8 cellular contexts compared by ENCODE assay signal in the genomic region with DNA sequence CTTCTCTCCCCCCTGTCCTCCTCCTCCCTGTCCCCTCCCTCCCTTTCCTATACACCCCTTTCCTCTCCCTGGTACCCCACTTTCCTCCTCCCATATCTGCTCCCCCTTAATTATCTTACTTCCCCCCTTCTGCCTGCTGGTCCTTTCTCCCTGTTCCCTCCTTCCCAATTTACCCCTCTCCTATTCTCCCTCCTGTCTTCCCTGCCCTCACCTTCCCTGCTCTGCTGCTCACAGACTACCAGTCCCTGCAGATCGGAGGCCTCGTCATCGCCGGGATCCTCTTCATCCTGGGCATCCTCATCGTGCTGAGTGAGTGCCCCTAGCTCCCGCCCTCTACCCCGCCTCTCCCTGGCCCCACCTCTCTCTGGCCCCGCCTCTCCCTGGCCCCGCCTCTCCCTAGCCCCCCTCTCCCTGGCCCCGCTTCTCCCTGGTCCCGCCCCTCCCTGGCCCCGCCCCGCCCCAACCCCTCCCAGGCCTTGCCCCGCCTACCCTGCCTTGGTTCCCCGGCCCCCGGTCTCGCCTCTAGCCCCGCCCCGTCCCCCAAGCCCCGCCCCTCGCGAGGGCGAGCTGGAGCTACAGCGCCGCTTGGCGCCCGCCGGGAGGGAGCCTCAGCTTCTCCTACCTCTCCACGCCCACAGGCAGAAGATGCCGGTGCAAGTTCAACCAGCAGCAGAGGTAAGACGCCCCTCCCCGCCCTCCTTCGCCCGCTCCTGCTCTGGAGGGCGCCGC. TPM values are rescaled to one million over a fixed set of nuclear protein-coding genes. Genes with fewer than 3 reads are reported as not detected.
A peak's percentile ranks its signal among the peaks of the same experiment; 100 is the strongest.
DNase-seq lines count a peak whose midpoint lies in the region; TF ChIP-seq lines count a peak whose summit lies in the region.

No MANE protein-coding gene starts in this region.

- peak; percentile 73 for TF ChIP-seq CTCF in AG04449 (IDR thresholded peaks at IDR 0.05; ENCODE audit: insufficient read depth, low read length, missing control alignments)
- TF ChIP-seq CTCF in SK-N-SH (IDR thresholded peaks at IDR 0.05): peak; percentile 47

- DNase-seq in AG04449 (ENCODE audit: low read depth, low spot score) (peak; percentile 14), GM19238 (ENCODE audit: insufficient read length, low spot score) (peak; percentile 98), SK-N-SH (peak; percentile 100), globus pallidus (ENCODE audit: low spot score) (peak; percentile 93), occipital lobe (lab: John Stamatoyannopoulos, UW) (peak; percentile 95), substantia nigra (lab: John Stamatoyannopoulos, UW) (peak; percentile 55 to 98 (median 90))
- peak; percentile 96 for DNase-seq in activated naive CD4-positive, alpha-beta T cell treated with anti-CD3 and anti-CD28 coated beads, Interleukin-2, amount 50 U/mL, for 16 hours

- H3K4me3 ChIP-seq in AG04449 (ENCODE audit: low read depth, low read length): peak overlapping the region; percentile 12; the same call in 1 of the 2 replicates
- H3K4me3 ChIP-seq in SK-N-SH (ENCODE audit: low read depth in 2 of 2, low read length in 1 of 2): peak overlapping the region in 1 of 2 experiments; percentile 41; a peak in 2 of 4 replicates

- H3K27ac ChIP-seq in SK-N-SH (ENCODE audit: low read depth in 2 of 2, low read length in 1 of 2): no peak overlapping the region
- peak overlapping the region; percentile 52 for H3K27ac ChIP-seq in substantia nigra (ENCODE audit: low read depth, low read length, poor library complexity, severe bottlenecking)

- peaks cover 0 to 25% of the 10 kb centered on the region in 2 experiments; a peak in 2 of 4 replicates for H3K4me1 ChIP-seq in SK-N-SH (ENCODE audit: control insufficient read depth in 1 of 2, insufficient read depth in 2 of 2, low read depth in 1 of 2, low read length in 1 of 2)

- peaks cover 1% of the 10 kb centered on the region for H3K36me3 Mint-ChIP-seq in IgD-negative memory B cell

- H3F3A ChIP-seq in SK-N-SH (replicated peaks; ENCODE audit: insufficient read depth): peaks cover 6% of the 10 kb centered on the region

- H3K36me3 ChIP-seq in SK-N-SH (replicated peaks in 1 of 2; ENCODE audit: control insufficient read depth in 1 of 2, insufficient read depth in 2 of 2, low read length in 1 of 2): no peaks in the 10 kb centered on the region

- no peaks in the 10 kb centered on the region for H3K27me3 Mint-ChIP-seq in IgD-negative memory B cell

- CTCF ChIA-PET in AG04449 (lab: Yijun Ruan, JAX) (interaction anchor here (0.6 to 10.0 kb wide), 22 partner anchors 9 to 172 kb away, joined by 3 to 245 read pairs (median 6); partner anchors contain the start of genes FXYD3, FXYD5, GRAMD1A and USF2), SK-N-SH (lab: Yijun Ruan, JAX) (interaction anchor here (0.6 to 5.1 kb wide), 23 partner anchors 12 to 156 kb away, joined by 3 to 59 read pairs (median 7); partner anchors contain the start of genes FXYD5 and USF2)

- H3K4me2 ChIP-seq in SK-N-SH: peak overlapping the region; percentile 65; the same call in 1 of the 2 replicates

- peak; percentile 48 for TF ChIP-seq RAD21 in SK-N-SH (IDR thresholded peaks at IDR 0.05; ENCODE audit: low read length)

- no peaks in the 10 kb centered on the region for H3K9me3 ChIP-seq in SK-N-SH

- H3K4me1 Mint-ChIP-seq in IgD-negative memory B cell: peaks cover 21 to 28% (median 26%) of the 10 kb centered on the region in 3 donors

- H3K4me3 Mint-ChIP-seq in IgD-negative memory B cell: peak overlapping the region; percentile 81 to 95 (median 92)

- H4K20me1 ChIP-seq in SK-N-SH (ENCODE audit: insufficient read depth): no peaks in the 10 kb centered on the region

- H3K9ac ChIP-seq in SK-N-SH: no peak overlapping the region

- POLR2A ChIA-PET in AG04449 (lab: Yijun Ruan, JAX): interaction anchor here (0.9 to 1.9 kb wide), 3 partner anchors 14 to 75 kb away, joined by 3 to 10 read pairs (median 3); partner anchors contain the start of gene FXYD5
- POLR2A ChIA-PET in SK-N-SH (lab: Yijun Ruan, JAX): no interaction called here

- no peaks in the 10 kb centered on the region for H3K9me2 ChIP-seq in SK-N-SH

- no peak overlapping the region for H2AFZ ChIP-seq in SK-N-SH (ENCODE audit: low read depth)

- TF ChIP-seq EP300 in SK-N-SH (IDR thresholded peaks at IDR 0.05; ENCODE audit: borderline replicate concordance in 1 of 2, low read depth in 1 of 2, low read length in 1 of 2): no peak

- 2% methylated on average over 23 of the region's 36 CpGs for WGBS in SK-N-SH (ENCODE audit: low lambda C conversion rate)

- H3K27me3 ChIP-seq in SK-N-SH (ENCODE audit: insufficient read depth): peaks cover 41% of the 10 kb centered on the region; the same call in 1 of the 2 replicates

- H3K79me2 ChIP-seq in SK-N-SH (ENCODE audit: insufficient read depth): no peaks in the 10 kb centered on the region

- peak overlapping the region; percentile 86 to 93 (median 92) for H3K27ac Mint-ChIP-seq in IgD-negative memory B cell

- H3K9me3 Mint-ChIP-seq in IgD-negative memory B cell: no peaks in the 10 kb centered on the region

TF ChIP-seq in SK-N-SH, 30 proteins besides CTCF, POLR2A, EP300 and RAD21:
- TF ChIP-seq FOXJ3 (CRISPR knock-in tag; IDR thresholded peaks at IDR 0.05): no peak
- TF ChIP-seq, protein P1, sequence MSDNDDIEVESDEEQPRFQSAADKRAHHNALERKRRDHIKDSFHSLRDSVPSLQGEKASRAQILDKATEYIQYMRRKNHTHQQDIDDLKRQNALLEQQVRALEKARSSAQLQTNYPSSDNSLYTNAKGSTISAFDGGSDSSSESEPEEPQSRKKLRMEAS (IDR thresholded peaks at IDR 0.05; ENCODE audit: low read depth): 0 out of 2 replicates have a peak, but pooled peaks have one; percentile 52
- TF ChIP-seq SMC3 (IDR thresholded peaks at IDR 0.05; ENCODE audit: low read depth, low read length): peak; percentile 39; the same call in 1 of the 2 replicates

RNA-seq across cellular contexts. Expression of gene FXYD7, which starts 2.0 kb away (rescaled TPM):
- polyA plus RNA-seq in IgD-negative memory B cell (4.2 TPM), SK-N-SH (2012; rRNA removed) (0.10 and 0.44 TPM in 2 replicates)
- 0.20 and 0.21 TPM in 2 replicates for polyA plus RNA-seq in SK-N-SH (2012; cell fraction: cytosol; rRNA removed)
- 0.43 and 0.69 TPM in 2 replicates for polyA plus RNA-seq in SK-N-SH (2012; cell fraction: nucleus; rRNA removed)
- total RNA-seq in occipital lobe: 24.0 TPM

RNA-seq across cellular contexts. Expression of gene FXYD1, which starts 2.4 kb away (rescaled TPM):
- polyA plus RNA-seq in IgD-negative memory B cell (7.1 TPM), SK-N-SH (2012; rRNA removed) (0.12 TPM in 1 of 2 replicates, not detected in the other)
- polyA plus RNA-seq in SK-N-SH (2012; cell fraction: cytosol; rRNA removed): 0.17 TPM in 1 of 2 replicates, not detected in the other
- polyA plus RNA-seq in SK-N-SH (2012; cell fraction: nucleus; rRNA removed): 0.31 and 0.38 TPM in 2 replicates
- total RNA-seq in occipital lobe: not detected

RNA-seq across cellular contexts. Expression of gene LGI4, which starts 6.2 kb away (rescaled TPM):
- polyA plus RNA-seq in IgD-negative memory B cell (not detected), SK-N-SH (2012; rRNA removed) (0.05 and 0.15 TPM in 2 replicates)
- 0.03 TPM in 1 of 2 replicates, not detected in the other for polyA plus RNA-seq in SK-N-SH (2012; cell fraction: cytosol; rRNA removed)
- polyA plus RNA-seq in SK-N-SH (2012; cell fraction: nucleus; rRNA removed): 1.1 and 1.2 TPM in 2 replicates
- 14.2 TPM for total RNA-seq in occipital lobe

RNA-seq across cellular contexts. Expression of gene FXYD5, which starts 13.5 kb away (rescaled TPM):
- polyA plus RNA-seq in IgD-negative memory B cell (417 TPM), SK-N-SH (2012; rRNA removed) (107 and 195 TPM in 2 replicates)
- polyA plus RNA-seq in SK-N-SH (2012; cell fraction: cytosol; rRNA removed): 90.9 and 118 TPM in 2 replicates
- polyA plus RNA-seq in SK-N-SH (2012; cell fraction: nucleus; rRNA removed): 64.6 and 65.4 TPM in 2 replicates
- not detected for total RNA-seq in occipital lobe

RNA-seq across cellular contexts. Expression of gene FXYD3, which starts 25.4 kb away (rescaled TPM):
- polyA plus RNA-seq in IgD-negative memory B cell: not detected
- not detected in 2 replicates for polyA plus RNA-seq in SK-N-SH (2012; rRNA removed)
- not detected in 2 replicates for polyA plus RNA-seq in SK-N-SH (2012; cell fraction: cytosol; rRNA removed)
- not detected in 2 replicates for polyA plus RNA-seq in SK-N-SH (2012; cell fraction: nucleus; rRNA removed)
- not detected for total RNA-seq in occipital lobe

Comparison
In these comparisons a context has a peak if more than half of its experiments do, and no peak if none do; other contexts are left out.
1. DNase-seq: peak in every context shown above with its lines; median percentile 100 in SK-N-SH; 98 in GM19238; 96 in activated naive CD4-positive, alpha-beta T cell treated with anti-CD3 and anti-CD28 coated beads, Interleukin-2, amount 50 U/mL, for 16 hours; 95 in occipital lobe; 93 in globus pallidus; 90 in substantia nigra; 14 in AG04449.